In genomic region chr19:50657672-50658437, GRCh38 we compare ENCODE assay signal across 1 cellular context.
TF ChIP-seq lines count a peak whose summit lies in the region.

No MANE protein-coding gene starts in this region.

TF ChIP-seq in IMR-90, 13 proteins besides CTCF, POLR2A, EP300 and RAD21 (continued from another document):
- TF ChIP-seq ELK1 (IDR thresholded peaks at IDR 0.05; ENCODE audit: borderline replicate concordance, low read depth, low read length): no peak
- no peak for TF ChIP-seq MXI1 (IDR thresholded peaks at IDR 0.05; ENCODE audit: borderline replicate concordance, low read depth, low read length)
